In genomic region chr5:147857302-147858129, GRCh38 we compare ENCODE assay signal across 8 cellular contexts. TPM values are rescaled to one million over a fixed set of nuclear protein-coding genes. Genes with fewer than 3 reads are reported as not detected.
A peak's percentile ranks its signal among the peaks of the same experiment; 100 is the strongest.
DNase-seq lines count a peak whose midpoint lies in the region; ATAC-seq and TF ChIP-seq lines count a peak whose summit lies in the region.

No MANE protein-coding gene starts in this region.

- H3K9ac ChIP-seq in fibroblast of lung (ENCODE audit: insufficient read depth, low read length) (no peak overlapping the region), neuronal stem cell (ENCODE audit: low read depth, low read length, poor library complexity) (no peak overlapping the region)

- H3K27me3 ChIP-seq in fibroblast of lung (ENCODE audit: control insufficient read depth, insufficient read depth, low read length) (peaks cover 2% of the 10 kb centered on the region), neuronal stem cell (ENCODE audit: control insufficient read depth in 3 of 3, insufficient read depth in 3 of 3, low read depth in 1 of 3, low read length in 3 of 3) (peaks cover 0 to 19% (median 0%) of the 10 kb centered on the region in 3 experiments), upper lobe of right lung (no peaks in the 10 kb centered on the region)

- TF ChIP-seq CTCF in AG09309 (IDR thresholded peaks at IDR 0.05; ENCODE audit: control insufficient read depth, insufficient read depth, low read depth, low read length, missing control alignments) (peak; percentile 80), GM12873 (IDR thresholded peaks at IDR 0.05; ENCODE audit: insufficient read depth, low read depth, low read length, missing control alignments) (peak; percentile 77), fibroblast of lung (conservative IDR thresholded peaks at IDR 0.05 in 1 of 2, IDR thresholded peaks at IDR 0.05 in 1 of 2; ENCODE audit: low read depth in 1 of 2, low read length in 2 of 2) (peak; percentile 87 to 91), upper lobe of right lung (IDR thresholded peaks at IDR 0.05) (peak; percentile 78)

- H3K4me1 ChIP-seq in fibroblast of lung (ENCODE audit: control insufficient read depth, extremely low read depth, insufficient read depth, low read length) (no peaks in the 10 kb centered on the region), neuronal stem cell (ENCODE audit: control insufficient read depth in 2 of 2, insufficient read depth in 1 of 2, low read depth in 1 of 2, low read length in 2 of 2) (no peaks in the 10 kb centered on the region), upper lobe of right lung (no peaks in the 10 kb centered on the region)

- no peak overlapping the region for H2BK120ac ChIP-seq in neuronal stem cell (ENCODE audit: low read depth, low read length)

- no peak overlapping the region for H3K4ac ChIP-seq in neuronal stem cell (ENCODE audit: low read length)

- H2BK5ac ChIP-seq in neuronal stem cell (ENCODE audit: low read length) = no peak overlapping the region

- H2AFZ ChIP-seq in fibroblast of lung (ENCODE audit: low read length) (no peak overlapping the region), neuronal stem cell (ENCODE audit: low read length) (no peak overlapping the region)

- H3K14ac ChIP-seq in neuronal stem cell (ENCODE audit: low read length) = no peak overlapping the region

- H3K4me3 ChIP-seq in AG09309 (ENCODE audit: control insufficient read depth, low read depth, low read length) (no peak overlapping the region), fibroblast of lung (replicated peaks in 1 of 4; ENCODE audit: control extremely low read depth in 1 of 4, insufficient read depth in 1 of 4, low read depth in 3 of 4, low read length in 4 of 4) (no peak overlapping the region), neuronal stem cell (ENCODE audit: low read length in 2 of 2) (no peak overlapping the region), upper lobe of right lung (no peak overlapping the region)

- no peak overlapping the region for H2BK15ac ChIP-seq in neuronal stem cell (ENCODE audit: low read length)

- no peak overlapping the region for H3K18ac ChIP-seq in neuronal stem cell (ENCODE audit: low read length)

- peak; percentile 29 for DNase-seq in AG09309 (ENCODE audit: low read depth)
- peak; percentile 14 for DNase-seq in NCI-H1105 (lab: John Stamatoyannopoulos, UW)
- DNase-seq in activated CD8-positive, alpha-beta memory T cell treated with anti-CD3 and anti-CD28 coated beads for 24 hours = peak; percentile 64
- peak; percentile 52 to 70 for DNase-seq in fibroblast of lung (ENCODE audit: low read depth in 2 of 2)
- peak; percentile 76 for DNase-seq in neuronal stem cell (ENCODE audit: low spot score)
- DNase-seq in upper lobe of right lung = no peak

- H3K27ac ChIP-seq in fibroblast of lung (ENCODE audit: insufficient read depth, low read length) (no peak overlapping the region), neuronal stem cell (replicated peaks; ENCODE audit: low read length) (no peak overlapping the region), upper lobe of right lung (no peak overlapping the region)

- no peak overlapping the region for H2BK12ac ChIP-seq in neuronal stem cell (ENCODE audit: low read length)

- intact Hi-C loops in upper lobe of right lung (cut with DNase I) = no loop called here

- WGBS in neuronal stem cell (ENCODE audit: extremely low coverage in 2 of 2, insufficient read length in 2 of 2, insufficient replicate concordance in 1 of 2), 2 donors = no CpG with 5 or more reads among the region's 2 CpGs

- H3K79me2 ChIP-seq in fibroblast of lung (ENCODE audit: control insufficient read depth, insufficient read depth, low read length) = no peaks in the 10 kb centered on the region

- H3K9me3 ChIP-seq in fibroblast of lung (ENCODE audit: control insufficient read depth, insufficient read depth, low read depth, low read length) = no peaks in the 10 kb centered on the region
- H3K9me3 ChIP-seq in neuronal stem cell (replicated peaks in 1 of 2; ENCODE audit: control insufficient read depth in 2 of 2, insufficient read depth in 1 of 2, low read depth in 1 of 2, low read length in 2 of 2) = no peaks in the 10 kb centered on the region
- no peaks in the 10 kb centered on the region for H3K9me3 ChIP-seq in upper lobe of right lung

- H3K36me3 ChIP-seq in fibroblast of lung (ENCODE audit: control insufficient read depth, insufficient read depth, low read length) (no peaks in the 10 kb centered on the region), neuronal stem cell (replicated peaks in 1 of 2; ENCODE audit: control insufficient read depth in 2 of 2, insufficient read depth in 2 of 2, low read length in 2 of 2) (no peaks in the 10 kb centered on the region), upper lobe of right lung (no peaks in the 10 kb centered on the region)

- H3K23ac ChIP-seq in neuronal stem cell (ENCODE audit: low read depth, low read length, poor library complexity) = no peak overlapping the region

- peak; percentile 76 for ATAC-seq in HG02763 (IDR thresholded peaks at IDR 0.05; ENCODE audit: unreplicated experiment)
- ATAC-seq in upper lobe of right lung = peak; percentile 84

- no peaks in the 10 kb centered on the region for H4K20me1 ChIP-seq in fibroblast of lung (ENCODE audit: control insufficient read depth, extremely low read depth, insufficient read depth, low read length)

- H3K79me1 ChIP-seq in neuronal stem cell (ENCODE audit: low read depth, low read length) = no peaks in the 10 kb centered on the region

- H4K91ac ChIP-seq in neuronal stem cell (ENCODE audit: low read depth, low read length, poor library complexity) = no peak overlapping the region

- no peak overlapping the region for H3K4me2 ChIP-seq in fibroblast of lung (ENCODE audit: extremely low read depth, insufficient read depth, low read length)
- no peak overlapping the region for H3K4me2 ChIP-seq in neuronal stem cell (ENCODE audit: insufficient read depth, low read length, poor library complexity, severe bottlenecking)

- no peak overlapping the region for H2AK5ac ChIP-seq in neuronal stem cell (ENCODE audit: low read depth, low read length)

- H4K8ac ChIP-seq in neuronal stem cell (ENCODE audit: low read depth, low read length) = no peak overlapping the region

RNA-seq across cellular contexts. Expression of gene SCGB3A2, which starts 21.0 kb away (rescaled TPM):
- not detected in 2 replicates for total RNA-seq in fibroblast of lung
- polyA plus RNA-seq in fibroblast of lung = not detected in 2 replicates
- not detected in 2 replicates for polyA plus RNA-seq in fibroblast of lung (2012)
- polyA minus RNA-seq in fibroblast of lung (ENCODE audit: low replicate concordance) = not detected in 2 replicates
- not detected for polyA plus RNA-seq in neuronal stem cell (2013, experiment 1 of 2)
- polyA plus RNA-seq in neuronal stem cell (2013, experiment 2 of 2) = not detected
- 186 TPM for total RNA-seq in upper lobe of right lung

RNA-seq across cellular contexts. Expression of gene SPINK1, which starts 26.0 kb away (rescaled TPM):
- total RNA-seq in fibroblast of lung (not detected in 2 replicates), upper lobe of right lung (not detected)
- polyA plus RNA-seq in fibroblast of lung = not detected in 2 replicates
- not detected in 2 replicates for polyA plus RNA-seq in fibroblast of lung (2012)
- not detected in 2 replicates for polyA minus RNA-seq in fibroblast of lung (ENCODE audit: low replicate concordance)
- not detected for polyA plus RNA-seq in neuronal stem cell (2013, experiment 1 of 2)
- polyA plus RNA-seq in neuronal stem cell (2013, experiment 2 of 2) = not detected

RNA-seq across cellular contexts. Expression of gene C5orf46, which starts 48.8 kb away (rescaled TPM):
- total RNA-seq in fibroblast of lung (not detected in 2 replicates), upper lobe of right lung (not detected)
- polyA plus RNA-seq in fibroblast of lung = not detected in 2 replicates
- polyA plus RNA-seq in fibroblast of lung (2012) = 0.36 TPM in 1 of 2 replicates, not detected in the other
- not detected in 2 replicates for polyA minus RNA-seq in fibroblast of lung (ENCODE audit: low replicate concordance)
- not detected for polyA plus RNA-seq in neuronal stem cell (2013, experiment 1 of 2)
- not detected for polyA plus RNA-seq in neuronal stem cell (2013, experiment 2 of 2)

Comparison
In these comparisons a context has a peak if more than half of its experiments do, and no peak if none do; other contexts are left out.
1. RNA of gene SCGB3A2, which starts 21.0 kb away (total RNA-seq): 186 TPM in upper lobe of right lung (single experiment); not detected in fibroblast of lung; every median in the first group is over 100 times any median in the second.
2. Peak in every context shown above with its lines, with median percentiles within 50 percentile points of each other: CTCF ChIP-seq.